In genomic region chr22:49964136-49964492, GRCh38 we compare ENCODE assay signal across 11 cellular contexts. TPM values are rescaled to one million over a fixed set of nuclear protein-coding genes. Genes with fewer than 3 reads are reported as not detected.
DNase-seq lines count a peak whose midpoint lies in the region; TF ChIP-seq lines count a peak whose summit lies in the region.
"Had no signal": no experiment of that assay in that cellular context is flagged by ENCODE, and none has a peak within 500 bp of the region (broad histone marks: within the 10 kb centered on the region; RNA-seq: fewer than 3 reads in every experiment).

No MANE protein-coding gene starts in this region.

- TF ChIP-seq CTCF in adrenal gland (IDR thresholded peaks at IDR 0.05) (no peak), lower leg skin (IDR thresholded peaks at IDR 0.05) (no peak), tibial artery (IDR thresholded peaks at IDR 0.05) (no peak)

- no peaks in the 10 kb centered on the region for H3K27me3 Mint-ChIP-seq in activated naive CD4-positive, alpha-beta T cell treated with anti-CD3 and anti-CD28 coated beads for 36 hours (ENCODE audit: low read depth)

- CTCF ChIA-PET in activated naive CD4-positive, alpha-beta T cell treated with anti-CD3 and anti-CD28 coated beads for 36 hours (lab: Charles Lee) = no interaction called here

- H3K4me3 ChIP-seq in adrenal gland (peak overlapping the region in 1 of 4 donors; percentile 99), lower leg skin (ENCODE audit: low read depth, poor library complexity, severe bottlenecking) (no peak overlapping the region), tibial artery (peak overlapping the region; percentile 6 to 81)

- H3K36me3 Mint-ChIP-seq in activated naive CD4-positive, alpha-beta T cell treated with anti-CD3 and anti-CD28 coated beads for 36 hours (ENCODE audit: low read depth) = peaks cover 35% of the 10 kb centered on the region

- peak overlapping the region; percentile 93 for H3K27ac Mint-ChIP-seq in activated naive CD4-positive, alpha-beta T cell treated with anti-CD3 and anti-CD28 coated beads for 36 hours

- H3K27me3 ChIP-seq in adrenal gland (no peaks in the 10 kb centered on the region), tibial artery (no peaks in the 10 kb centered on the region)

- H3K27ac ChIP-seq in adrenal gland (peak overlapping the region; percentile 44 to 96 (median 94)), tibial artery (peak overlapping the region; percentile 88 to 89)

- H3K4me1 ChIP-seq in adrenal gland (replicated peaks in 1 of 2) (peaks cover 56 to 75% of the 10 kb centered on the region in 2 donors), tibial artery (peaks cover 0 to 76% (median 46%) of the 10 kb centered on the region in 4 donors)

- H3K4me1 Mint-ChIP-seq in activated naive CD4-positive, alpha-beta T cell treated with anti-CD3 and anti-CD28 coated beads for 36 hours (ENCODE audit: low read depth) = peaks cover 33% of the 10 kb centered on the region

- no peaks in the 10 kb centered on the region for H3K9me3 ChIP-seq in adrenal gland (replicated peaks in 1 of 3)
- no peaks in the 10 kb centered on the region for H3K9me3 ChIP-seq in tibial artery

- DNase-seq in activated naive CD4-positive, alpha-beta T cell treated with anti-CD3 and anti-CD28 coated beads for 36 hours = no peak
- no peak for DNase-seq in activated naive CD4-positive, alpha-beta T cell treated with Interleukin-2 at 50 U/mL for 16 hours
- DNase-seq in adrenal gland (peak in 2 of 7 donors; percentile 3 to 55), lower leg skin (ENCODE audit: low spot score in 2 of 2) (peak; percentile 28 to 83), tibial artery (peak; percentile 19 to 66), NCI-H2029 treated with DMSO at 0.1 percent for 48 hours (lab: John Stamatoyannopoulos, UW) (no peak), NCI-H2029 (lab: John Stamatoyannopoulos, UW) (no peak), NCI-H2171 (lab: John Stamatoyannopoulos, UW) (no peak)
- DNase-seq: AML-193, SIG-M5 had no signal

- peak overlapping the region; percentile 91 for H3K4me3 Mint-ChIP-seq in activated naive CD4-positive, alpha-beta T cell treated with anti-CD3 and anti-CD28 coated beads for 36 hours

- intact Hi-C loops in activated naive CD4-positive, alpha-beta T cell treated with anti-CD3 and anti-CD28 coated beads for 36 hours (cut with micrococcal nuclease) = loop anchor here (5.0 kb wide), 2 partner anchors 228 to 508 kb away; no protein-coding TSS in a partner anchor
- intact Hi-C loops in adrenal gland (cut with DNase I) (no loop called here), lower leg skin (cut with DNase I; ENCODE audit: low total_unique reads) (no loop called here), tibial artery (cut with DNase I; ENCODE audit: low total_unique reads) (loop anchor here (10.0 kb wide), 1 partner anchor 341 kb away; the partner anchor contains the start of gene PLXNB2)

- WGBS in adrenal gland, 4 donors = 54 to 64% (median 61%) methylated on average over 5 to 8 of the region's 8 CpGs
- WGBS in lower leg skin, 2 donors = 63 to 66% methylated on average over 8 of the region's 8 CpGs

- peaks cover 0 to 18% of the 10 kb centered on the region in 2 donors for H3K36me3 ChIP-seq in adrenal gland (replicated peaks in 1 of 2)
- peaks cover 17 to 35% (median 35%) of the 10 kb centered on the region in 3 donors for H3K36me3 ChIP-seq in tibial artery

- H3K9me3 Mint-ChIP-seq in activated naive CD4-positive, alpha-beta T cell treated with anti-CD3 and anti-CD28 coated beads for 36 hours = no peaks in the 10 kb centered on the region

- TF ChIP-seq POLR2A in adrenal gland (IDR thresholded peaks at IDR 0.05) (no peak), lower leg skin (IDR thresholded peaks at IDR 0.05) (no peak)

RNA-seq across cellular contexts. Expression of gene PIM3, which starts 3.5 kb away (rescaled TPM):
- total RNA-seq in activated naive CD4-positive, alpha-beta T cell treated with anti-CD3 and anti-CD28 coated beads for 36 hours = 100 to 1,000 TPM; 202 to 210 TPM
- total RNA-seq in adrenal gland (10 to 100 TPM; 40.7 to 99.2 (median 58.7) TPM), lower leg skin (100 to 1,000 TPM; 149 to 181 (median 163) TPM)
- 10 to 100 TPM in 2 of 3 donors, 1 to 10 TPM in 1; 7.2 to 70.0 (median 42.0) TPM for polyA plus RNA-seq in adrenal gland

RNA-seq across cellular contexts. Expression of gene CRELD2, which starts 45.7 kb away (rescaled TPM):
- total RNA-seq in activated naive CD4-positive, alpha-beta T cell treated with anti-CD3 and anti-CD28 coated beads for 36 hours = 10 to 100 TPM; 15.3 to 16.2 TPM
- 10 to 100 TPM; 24.0 to 63.4 (median 47.0) TPM for total RNA-seq in adrenal gland
- polyA plus RNA-seq in adrenal gland = 10 to 100 TPM; 14.5 to 28.1 (median 23.0) TPM
- 10 to 100 TPM in 3 of 4 donors, 1 to 10 TPM in 1; 9.1 to 28.0 (median 18.0) TPM for total RNA-seq in lower leg skin

RNA-seq across cellular contexts. Expression of gene ALG12, which starts 45.9 kb away (rescaled TPM):
- total RNA-seq in activated naive CD4-positive, alpha-beta T cell treated with anti-CD3 and anti-CD28 coated beads for 36 hours = 1 to 10 TPM; 7.4 to 9.6 TPM
- 10 to 100 TPM; 16.2 to 33.6 (median 24.9) TPM for total RNA-seq in adrenal gland
- 10 to 100 TPM in 2 of 3 donors, 1 to 10 TPM in 1; 6.4 to 11.6 (median 11.3) TPM for polyA plus RNA-seq in adrenal gland
- 10 to 100 TPM in 3 of 4 donors, 1 to 10 TPM in 1; 7.5 to 25.6 (median 16.1) TPM for total RNA-seq in lower leg skin

RNA-seq across cellular contexts. Expression of gene IL17REL, which starts 48.5 kb away (rescaled TPM):
- total RNA-seq in activated naive CD4-positive, alpha-beta T cell treated with anti-CD3 and anti-CD28 coated beads for 36 hours = under 1 TPM; 0.12 to 0.15 TPM
- not detected for total RNA-seq in adrenal gland
- polyA plus RNA-seq in adrenal gland = not detected
- total RNA-seq in lower leg skin = not detected
- total RNA-seq: myocyte had no signal

Comparison
In these comparisons a context has a peak if more than half of its experiments do, and no peak if none do; other contexts are left out.
1. DNase-seq: peak in lower leg skin (2 of 2) and tibial artery (2 of 2); none in activated naive CD4-positive, alpha-beta T cell treated with anti-CD3 and anti-CD28 coated beads for 36 hours (single experiment), activated naive CD4-positive, alpha-beta T cell treated with Interleukin-2 at 50 U/mL for 16 hours (single experiment), NCI-H2029 treated with DMSO at 0.1 percent for 48 hours (single experiment), NCI-H2029 (single experiment) and NCI-H2171 (single experiment).
2. intact Hi-C loops: an anchor here in activated naive CD4-positive, alpha-beta T cell treated with anti-CD3 and anti-CD28 coated beads for 36 hours (5.0 kb wide) and tibial artery (10.0 kb wide); none called in adrenal gland and lower leg skin.